ENCODE assay signal across 20 cellular contexts in the genomic region with DNA sequence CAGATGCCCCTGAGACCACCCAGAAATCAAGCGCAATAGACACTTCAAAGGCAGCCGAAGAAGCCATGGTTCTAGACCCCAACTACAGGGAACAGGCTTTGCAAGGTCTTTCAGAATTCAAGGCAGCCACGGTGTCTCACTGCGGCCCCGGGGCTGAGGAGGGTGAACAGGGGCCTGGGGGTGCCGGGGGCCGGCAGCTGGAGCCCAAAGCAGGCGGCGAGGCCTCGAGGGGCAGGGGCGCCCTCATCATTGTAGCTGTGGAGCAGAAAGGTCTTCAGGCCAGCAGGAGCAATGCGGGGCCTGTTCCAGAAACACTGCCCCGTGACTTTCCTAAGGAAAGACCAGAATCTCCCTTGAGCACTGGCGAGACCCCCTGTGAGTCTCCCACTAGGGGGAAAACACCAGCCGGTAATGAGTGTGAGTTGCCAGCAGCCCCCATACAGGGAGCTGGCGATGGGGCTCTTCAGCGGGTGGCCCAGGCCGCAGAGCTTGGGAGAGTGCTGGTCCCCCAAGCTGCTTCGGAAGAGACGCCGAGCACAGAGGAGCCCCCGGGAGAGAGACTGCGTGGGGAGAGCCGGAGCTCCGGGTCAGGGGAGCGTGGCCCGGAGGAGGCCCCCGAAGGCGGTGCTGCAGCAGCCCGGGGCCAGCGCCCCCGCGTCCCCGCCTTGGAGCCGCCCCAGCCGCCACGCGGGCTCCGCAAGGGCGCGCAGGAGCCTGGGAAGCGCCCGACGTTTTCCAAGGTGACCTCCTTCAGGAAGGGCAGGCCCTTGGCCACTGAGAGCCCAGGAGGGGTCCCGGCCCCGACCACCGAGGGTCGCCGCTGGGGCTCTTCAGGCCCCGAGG.
"Had no signal": no experiment of that assay in that cellular context is flagged by ENCODE, and none has a peak within 500 bp of the region (broad histone marks: within the 10 kb centered on the region; RNA-seq: fewer than 3 reads in every experiment).

No MANE protein-coding gene starts in this region.

- H3K4me3 ChIP-seq: body of pancreas, hepatocyte, mucosa of descending colon, right lobe of liver, smooth muscle cell, upper lobe of right lung had no signal

- FAIRE-seq: frontal cortex had no signal

- H3K27me3 ChIP-seq: body of pancreas, hepatocyte, right lobe of liver had no signal

- H3K36me3 ChIP-seq: right lobe of liver, upper lobe of right lung had no signal

- H3K4me1 ChIP-seq: right lobe of liver, upper lobe of right lung had no signal

- ATAC-seq: body of pancreas; mucosa of descending colon; right lobe of liver; stimulated activated naive B cell treated with anti-CD40 and anti-IgM and Interleukin-4, amounts not matched to agents 10 μg/mL and 1 μg/mL and 100 μg/mL, for 72 hours; upper lobe of right lung had no signal

- H3K79me2 ChIP-seq: hepatocyte had no signal

- H3K9me3 ChIP-seq: body of pancreas, mucosa of descending colon, right lobe of liver, upper lobe of right lung had no signal

- H3K4me2 ChIP-seq: hepatocyte, smooth muscle cell had no signal

- H3K27ac ChIP-seq: body of pancreas, hepatocyte, right lobe of liver, upper lobe of right lung had no signal

- DNase-seq: activated CD4-positive, alpha-beta memory T cell treated with anti-CD3 and anti-CD28 coated beads for 36 hours; activated CD4-positive, alpha-beta T cell treated with anti-CD3 and anti-CD28 coated beads for 48 hours; activated CD4-positive, CD25-positive, alpha-beta regulatory T cell; activated effector memory CD4-positive, alpha-beta T cell treated with anti-CD3 and anti-CD28 coated beads, Interleukin-2, amount 50 U/mL, for 16 hours; anterior cingulate cortex; body of pancreas; erythroblast; glutamatergic neuron; mesenchymal stem cell; mucosa of descending colon; nephron progenitor cell; nucleus accumbens; right lobe of liver; stimulated activated CD4-positive, alpha-beta T cell treated with anti-CD3 and anti-CD28 coated beads, Interleukin-15, amount 100 ng/mL, for 24 hours; stimulated activated naive B cell treated with anti-CD40 and anti-IgM and Interleukin-4, amounts not matched to agents 10 μg/mL and 1 μg/mL and 100 μg/mL, for 72 hours; T1000; upper lobe of right lung had no signal
